In genomic region chr15:35306361-35306981, GRCh38 we compare ENCODE assay signal across 11 cellular contexts.
A peak's percentile ranks its signal among the peaks of the same experiment; 100 is the strongest.
DNase-seq lines count a peak whose midpoint lies in the region; ATAC-seq and TF ChIP-seq lines count a peak whose summit lies in the region.
"Had no signal": no experiment of that assay in that cellular context is flagged by ENCODE, and none has a peak within 500 bp of the region (broad histone marks: within the 10 kb centered on the region; RNA-seq: fewer than 3 reads in every experiment).

No MANE protein-coding gene starts in this region.

- ATAC-seq in activated CD4-positive, CD25-positive, alpha-beta regulatory T cell treated with anti-CD3 and anti-CD28 coated beads, Interleukin-2, amount 50 U/mL, for 24 hours = no peak
- ATAC-seq: stimulated activated naive B cell treated with anti-CD40 and anti-IgM and Interleukin-4, amounts not matched to agents 10 μg/mL and 1 μg/mL and 100 μg/mL, for 72 hours had no signal

- in situ Hi-C loops in KBM-7 (cut with MboI; ENCODE audit: low pct_unique_long_range_greater_than_20kb, low sequenced_read_pairs) = no loop called here

- POLR2A ChIA-PET in RWPE1 (lab: Yijun Ruan, JAX; ENCODE audit: low non-redundant PET) = no interaction called here

- no peak overlapping the region for H3K4me3 ChIP-seq in GM12865 (ENCODE audit: low read depth, low read length)

- CTCF ChIA-PET in RWPE1 (lab: Yijun Ruan, JAX) = interaction anchor here (0.7 to 1.0 kb wide), 2 partner anchors 138 to 262 kb away, joined by 3 to 6 read pairs; no protein-coding TSS in a partner anchor

- no peak overlapping the region for H3K27ac ChIP-seq in RWPE1
- H3K27ac ChIP-seq: KMS-11 had no signal

- DNase-seq in GM12865 (ENCODE audit: low read depth) = peak; percentile 12
- DNase-seq in RWPE1 (ENCODE audit: low spot score) = peak; percentile 52
- peak; percentile 56 for DNase-seq in glomerular visceral epithelial cell (ENCODE audit: extremely low spot score)
- peak; percentile 44 for DNase-seq in pons (ENCODE audit: low spot score)
- DNase-seq in stimulated activated CD4-positive, alpha-beta T cell treated with anti-CD3 and anti-CD28 coated beads, Interleukin-2, amount 100 ng/mL, for 48 hours = no peak
- no peak for DNase-seq in SHP77 (lab: John Stamatoyannopoulos, UW)
- no peak for DNase-seq in KBM-7
- DNase-seq: activated CD4-positive, alpha-beta T cell treated with anti-CD3 and anti-CD28 coated beads for 1 hour; stimulated activated naive B cell treated with anti-CD40 and anti-IgM and Interleukin-4, amounts not matched to agents 10 μg/mL and 1 μg/mL and 100 μg/mL, for 72 hours had no signal

- TF ChIP-seq CTCF in GM12865 (IDR thresholded peaks at IDR 0.05; ENCODE audit: insufficient read depth, low read depth, low read length, missing control alignments) = no peak
- TF ChIP-seq CTCF in RWPE1 (conservative IDR thresholded peaks at IDR 0.05; ENCODE audit: low read depth) = no peak

Comparison
In these comparisons a context has a peak if more than half of its experiments do, and no peak if none do; other contexts are left out.
1. DNase-seq: peak in GM12865 (single experiment), RWPE1 (single experiment), glomerular visceral epithelial cell (single experiment) and pons (single experiment); none in stimulated activated CD4-positive, alpha-beta T cell treated with anti-CD3 and anti-CD28 coated beads, Interleukin-2, amount 100 ng/mL, for 48 hours (0 of 2), SHP77 (0 of 2) and KBM-7 (single experiment).